Comparison of ENCODE assay signal across 1 cellular context in the genomic region with DNA sequence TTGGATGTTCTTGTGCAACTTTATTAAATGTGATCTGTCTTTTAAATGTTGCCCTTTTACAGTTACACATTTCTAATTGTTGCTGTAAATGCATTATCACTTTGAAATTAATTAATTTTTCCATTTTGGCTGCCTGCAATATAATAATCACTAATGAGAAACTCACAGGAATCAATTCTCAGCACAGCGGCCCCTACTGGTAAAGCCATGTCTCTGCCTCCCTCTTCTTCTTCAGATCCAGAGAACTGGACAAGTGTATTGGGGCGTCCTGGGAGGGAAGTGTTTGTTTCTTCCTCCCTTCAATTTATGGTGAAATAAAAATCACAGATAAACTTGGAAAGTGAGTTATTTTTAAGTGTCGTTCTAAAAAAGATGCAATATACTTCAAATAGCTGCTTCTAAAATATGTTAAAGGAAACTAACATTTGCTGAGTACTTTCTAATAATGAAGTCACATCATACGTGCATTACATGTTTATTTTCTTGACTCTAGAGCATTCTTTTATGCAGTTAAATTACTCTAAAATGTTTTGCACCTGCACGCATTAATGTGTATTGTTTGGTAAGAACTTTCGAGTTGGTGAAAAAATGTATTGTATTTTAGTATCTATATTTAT.
TF ChIP-seq lines count a peak whose summit lies in the region.

No MANE protein-coding gene starts in this region.

TF ChIP-seq in SK-N-SH, 30 proteins besides CTCF, POLR2A, EP300 and RAD21 (continued from another document):
- TF ChIP-seq, protein P1, sequence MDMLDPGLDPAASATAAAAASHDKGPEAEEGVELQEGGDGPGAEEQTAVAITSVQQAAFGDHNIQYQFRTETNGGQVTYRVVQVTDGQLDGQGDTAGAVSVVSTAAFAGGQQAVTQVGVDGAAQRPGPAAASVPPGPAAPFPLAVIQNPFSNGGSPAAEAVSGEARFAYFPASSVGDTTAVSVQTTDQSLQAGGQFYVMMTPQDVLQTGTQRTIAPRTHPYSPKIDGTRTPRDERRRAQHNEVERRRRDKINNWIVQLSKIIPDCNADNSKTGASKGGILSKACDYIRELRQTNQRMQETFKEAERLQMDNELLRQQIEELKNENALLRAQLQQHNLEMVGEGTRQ (IDR thresholded peaks at IDR 0.05; ENCODE audit: borderline replicate concordance, low read depth, low read length) = no peak
TF ChIP-seq in SK-N-SH: peak in this region for 0.
